15 cellular contexts compared by ENCODE assay signal in the genomic region with DNA sequence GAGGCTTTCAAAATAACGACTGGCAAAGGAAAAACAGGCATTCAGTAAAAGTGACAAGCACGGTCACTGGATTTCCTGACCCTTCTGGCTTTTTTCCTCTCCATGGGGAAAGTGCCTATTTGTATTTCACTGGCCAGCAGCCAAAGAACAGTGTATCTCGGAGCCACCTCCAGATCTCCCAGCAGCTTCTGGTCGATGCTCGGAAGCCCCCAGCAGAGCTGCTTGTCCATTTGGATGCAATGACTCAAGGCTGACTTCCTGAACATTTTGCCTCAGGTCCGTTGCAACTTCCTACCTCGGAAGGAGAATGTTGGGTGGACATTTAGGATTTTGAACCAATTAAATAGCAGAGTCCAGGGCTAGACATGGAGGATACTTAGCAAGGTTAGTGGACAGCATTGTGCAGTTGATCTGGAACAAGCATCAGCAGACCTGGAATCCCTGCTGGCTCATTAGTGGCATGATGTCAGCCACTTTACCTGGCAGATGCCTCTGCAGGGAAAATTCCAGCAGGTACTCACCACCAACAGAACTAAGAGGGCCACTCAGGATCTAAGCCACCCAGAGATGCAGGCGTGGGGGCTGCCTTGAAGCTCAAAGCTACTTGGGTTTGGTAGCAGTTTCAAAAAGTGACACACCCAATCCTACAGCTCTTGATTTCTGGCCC. TPM values are rescaled to one million over a fixed set of nuclear protein-coding genes. Genes with fewer than 3 reads are reported as not detected.
DNase-seq lines count a peak whose midpoint lies in the region; ATAC-seq and TF ChIP-seq lines count a peak whose summit lies in the region.
"Had no signal": no experiment of that assay in that cellular context is flagged by ENCODE, and none has a peak within 500 bp of the region (broad histone marks: within the 10 kb centered on the region; RNA-seq: fewer than 3 reads in every experiment).

No MANE protein-coding gene starts in this region.

- peak overlapping the region; percentile 33 to 53 (median 34) for H3K4me3 ChIP-seq in tibial nerve

- no peak for TF ChIP-seq POLR2A in tibial nerve (IDR thresholded peaks at IDR 0.05)

- TF ChIP-seq EP300 in tibial nerve (IDR thresholded peaks at IDR 0.05) = no peak

- 37 to 40% methylated on average over 8 of the region's 8 CpGs for whole genome bisulfite sequencing in tibial nerve, 2 donors

- H3K36me3 ChIP-seq in tibial nerve = peaks cover 0 to 5% (median 0%) of the 10 kb centered on the region in 3 donors

- H3K4me1 ChIP-seq in tibial nerve = peaks cover 0 to 55% (median 12%) of the 10 kb centered on the region in 4 donors

- H3K27me3 ChIP-seq in tibial nerve = no peaks in the 10 kb centered on the region

- H3K27ac ChIP-seq in tibial nerve = peak overlapping the region; percentile 77 to 93 (median 86)
- H3K27ac ChIP-seq: 22Rv1 had no signal

- ATAC-seq in GM18870 (IDR thresholded peaks at IDR 0.05; ENCODE audit: unreplicated experiment) (no peak), GM19023 (IDR thresholded peaks at IDR 0.05; ENCODE audit: unreplicated experiment) (no peak)

- peak; percentile 16 for DNase-seq in DMS 273 (lab: John Stamatoyannopoulos, UW; ENCODE audit: unreplicated experiment)
- DNase-seq in DMS 273 treated with DMSO at 0.1 percent for 48 hours (lab: John Stamatoyannopoulos, UW) = no peak
- DNase-seq in cerebellum (ENCODE audit: low spot score) = peak; percentile 76
- peak; percentile 65 to 85 for DNase-seq in lung microvascular endothelial cell (ENCODE audit: low read depth in 2 of 2)
- peak in 1 of 2 donors; percentile 57 for DNase-seq in tibial nerve (ENCODE audit: low spot score in 2 of 2)
- no peak for DNase-seq in GF-D8 (lab: John Stamatoyannopoulos, UW)
- DNase-seq: activated T-cell treated with anti-CD3 and anti-CD28 coated beads, Interleukin-2, amount 50 U/mL, for 48 hours; CD4-positive, alpha-beta memory T cell; hippocampal formation; MM.1S had no signal

- H3K9me3 ChIP-seq in tibial nerve = peaks cover 0 to 3% (median 0%) of the 10 kb centered on the region in 4 donors

- TF ChIP-seq CTCF in tibial nerve (IDR thresholded peaks at IDR 0.05) = no peak

RNA-seq across cellular contexts. Expression of a gene that starts 1.1 kb away (rescaled TPM):
- total RNA-seq in cerebellum (13.1 TPM), lung microvascular endothelial cell (0.20 and 2.2 TPM in 2 replicates), tibial nerve (100 to 1,000 TPM; 147 to 305 (median 227) TPM)
- total RNA-seq: CD4-positive, alpha-beta memory T cell; H4; progenitor cell of endocrine pancreas had no signal

RNA-seq across cellular contexts. Expression of a gene that starts 39.1 kb away (rescaled TPM):
- 3.4 TPM for total RNA-seq in cerebellum
- 0.44 and 0.60 TPM in 2 replicates for total RNA-seq in lung microvascular endothelial cell
- 10 to 100 TPM; 18.6 to 43.1 (median 36.1) TPM for total RNA-seq in tibial nerve
- total RNA-seq: CD4-positive, alpha-beta memory T cell had no signal

Comparison
In these comparisons a context has a peak if more than half of its experiments do, and no peak if none do; other contexts are left out.
1. DNase-seq: peak in DMS 273 (single experiment), cerebellum (single experiment) and lung microvascular endothelial cell (2 of 2); none in DMS 273 treated with DMSO at 0.1 percent for 48 hours (single experiment) and GF-D8 (single experiment).